In the genomic region with DNA sequence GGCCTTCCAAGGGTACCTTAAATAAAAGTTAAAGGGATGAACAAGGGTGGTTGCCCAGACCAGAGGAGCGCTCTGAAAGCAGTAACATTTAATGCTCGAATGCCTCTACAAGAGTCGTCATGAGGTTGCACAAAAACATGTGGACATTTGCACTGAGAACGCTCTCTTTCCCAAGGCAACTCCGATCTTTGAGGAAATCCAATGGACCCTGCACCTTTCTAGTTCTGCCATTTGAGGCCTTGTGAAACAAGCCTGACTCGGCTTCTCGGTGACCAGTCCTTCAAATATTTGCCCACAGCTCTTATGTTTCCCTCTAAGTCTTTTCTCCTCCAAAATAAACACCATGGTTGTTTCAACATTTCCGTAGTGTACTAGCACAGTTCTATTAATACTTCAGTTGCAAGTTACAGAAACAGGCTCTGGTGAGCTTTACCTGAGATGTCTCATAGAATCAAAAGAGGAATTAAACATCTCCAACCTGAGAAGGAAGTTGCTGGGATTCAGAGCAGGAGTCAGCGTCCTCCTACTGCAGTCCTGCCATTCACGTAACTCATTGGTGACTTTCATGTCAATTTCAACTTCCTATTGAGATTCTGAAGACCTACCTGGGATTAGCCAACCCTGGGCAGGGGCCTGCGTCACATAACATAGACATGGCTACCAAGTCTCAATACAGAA, we compare ENCODE assay signal across 9 cellular contexts.
A peak's percentile ranks its signal among the peaks of the same experiment; 100 is the strongest.
DNase-seq lines count a peak whose midpoint lies in the region; FAIRE-seq and TF ChIP-seq lines count a peak whose summit lies in the region.
"Had no signal": no experiment of that assay in that cellular context is flagged by ENCODE, and none has a peak within 500 bp of the region (broad histone marks: within the 10 kb centered on the region; RNA-seq: fewer than 3 reads in every experiment).

No MANE protein-coding gene starts in this region.

- no peak overlapping the region; the same call in 1 of the 2 replicates for H2BK5ac ChIP-seq in H1 (ENCODE audit: low read depth, low read length)

- H2BK12ac ChIP-seq in H1 (ENCODE audit: low read depth, low read length) = peak overlapping the region; percentile 21; the same call in 1 of the 2 replicates

- no peak overlapping the region for H3K4me2 ChIP-seq in H1 (ENCODE audit: insufficient read depth in 1 of 2, low read depth in 2 of 2, low read length in 2 of 2)

- H3K4ac ChIP-seq in H1 (replicated peaks; ENCODE audit: insufficient read length, low read depth, low read length) = no peak overlapping the region

- no peak for TF ChIP-seq EP300 in H1 (IDR thresholded peaks at IDR 0.05; ENCODE audit: borderline replicate concordance in 1 of 2, low read depth in 2 of 2, low read length in 2 of 2)

- TF ChIP-seq CTCF in BJ (IDR thresholded peaks at IDR 0.05; ENCODE audit: insufficient read depth, low read depth, low read length) (no peak), H1 (IDR thresholded peaks at IDR 0.05; ENCODE audit: control extremely low read depth in 1 of 3, insufficient read depth in 1 of 3, low read depth in 1 of 3, low read length in 3 of 3) (no peak)

- H2AFZ ChIP-seq in H1 (ENCODE audit: low read length) = peak overlapping the region; percentile 51; the same call in 1 of the 2 replicates

- H3K18ac ChIP-seq in H1 (ENCODE audit: extremely low read depth, low read length) = no peak overlapping the region

- H3K36me3 ChIP-seq in BJ (ENCODE audit: control insufficient read depth, insufficient read depth, low read length) (no peaks in the 10 kb centered on the region), H1 (ENCODE audit: control insufficient read depth in 2 of 4, insufficient read depth in 4 of 4, low read length in 3 of 4) (no peaks in the 10 kb centered on the region)

- H3K79me1 ChIP-seq in H1 (ENCODE audit: low read depth, low read length) = no peaks in the 10 kb centered on the region

- H2AK5ac ChIP-seq in H1 (ENCODE audit: low read depth, low read length) = no peak overlapping the region

- 92% methylated on average over 11 of the region's 11 CpGs; no CpG with 5 or more reads in 1 of the 2 experiments for WGBS in H1 (ENCODE audit: extremely low coverage in 1 of 2, insufficient coverage in 1 of 2, insufficient read length in 1 of 2, insufficient replicate concordance in 2 of 2, low coverage in 1 of 2, low lambda C conversion rate in 2 of 2, missing lambda C conversion rate in 1 of 2), 2 experiments

- no peaks in the 10 kb centered on the region for H4K20me1 ChIP-seq in H1 (replicated peaks in 1 of 2; ENCODE audit: control insufficient read depth in 1 of 2, insufficient read depth in 2 of 2, low read length in 2 of 2)

- no peak overlapping the region for H3K14ac ChIP-seq in H1 (ENCODE audit: insufficient read length)

- no peak for TF ChIP-seq POLR2A in H1 (IDR thresholded peaks at IDR 0.05; ENCODE audit: control extremely low read depth in 1 of 2, low read depth in 2 of 2, low read length in 2 of 2)

- H2BK20ac ChIP-seq in H1 (ENCODE audit: low read length) = no peak overlapping the region

- H2BK15ac ChIP-seq in H1 (ENCODE audit: low read length) = no peak overlapping the region

- TF ChIP-seq RAD21 in H1 (IDR thresholded peaks at IDR 0.05 in 1 of 2, conservative IDR thresholded peaks at IDR 0.05 in 1 of 2; ENCODE audit: low read depth in 2 of 2, low read length in 2 of 2) = no peak

- no peak overlapping the region for H4K8ac ChIP-seq in H1 (ENCODE audit: extremely low read depth, insufficient read depth, low read length)

- H3K9me3 ChIP-seq in H1 (ENCODE audit: insufficient read depth in 2 of 2, low read depth in 1 of 2, low read length in 1 of 2) = peaks cover 5% of the 10 kb centered on the region in 2 experiments; a peak in 3 of 4 replicates

- no peak overlapping the region for H2BK120ac ChIP-seq in H1 (replicated peaks; ENCODE audit: low read depth, low read length)

- H3K23me2 ChIP-seq in H1 (ENCODE audit: low read depth, low read length) = no peaks in the 10 kb centered on the region

- peaks cover 6 to 30% (median 16%) of the 10 kb centered on the region in 4 experiments; a peak in 6 of 7 replicates for H3K4me1 ChIP-seq in H1 (replicated peaks in 1 of 4; ENCODE audit: control insufficient read depth in 3 of 4, insufficient read depth in 4 of 4, low read length in 3 of 4)

- H4K91ac ChIP-seq in H1 (replicated peaks; ENCODE audit: insufficient read length, low read length) = no peak overlapping the region

- no peak for FAIRE-seq in H1 (lab: Jason Lieb, UNC)

- POLR2A ChIA-PET in BJ (lab: Charles Lee) = interaction anchor here (0.5 kb wide), 1 partner anchor 417 kb away, joined by 5 read pairs; no protein-coding TSS in a partner anchor
- POLR2A ChIA-PET in H1 (lab: Charles Lee; ENCODE audit: partially characterized antibody) = interaction anchor here (1.6 to 3.4 kb wide), 2 partner anchors 12 kb away, joined by 4 to 22 read pairs; no protein-coding TSS in a partner anchor

- CTCF ChIA-PET in BJ (lab: Yijun Ruan, JAX) = interaction anchor here (0.5 to 4.5 kb wide), 20 partner anchors 9 to 428 kb away, joined by 3 to 67 read pairs (median 6); a partner anchor contains a TSS
- CTCF ChIA-PET in H1 (lab: Charles Lee; ENCODE audit: partially characterized antibody) = interaction anchor here (0.6 to 5.0 kb wide), 17 partner anchors 8 to 419 kb away, joined by 3 to 44 read pairs (median 8); no protein-coding TSS in a partner anchor

- no peak overlapping the region for H3K23ac ChIP-seq in H1 (ENCODE audit: insufficient read length)

- no peak overlapping the region for H4K5ac ChIP-seq in H1 (ENCODE audit: insufficient read length, low read depth, low read length)

- H3K79me2 ChIP-seq in H1 (ENCODE audit: control insufficient read depth in 1 of 2, insufficient read depth in 2 of 2, low read length in 2 of 2) = no peaks in the 10 kb centered on the region

- H3K4me3 ChIP-seq in BJ (ENCODE audit: low read depth, low read length) (no peak overlapping the region), H1 (ENCODE audit: extremely low read depth in 1 of 4, insufficient read depth in 2 of 4, low read depth in 3 of 4, low read length in 4 of 4) (no peak overlapping the region)

- no peak overlapping the region for H3K9ac ChIP-seq in H1 (replicated peaks in 1 of 4; ENCODE audit: extremely low read depth in 1 of 4, low read depth in 3 of 4, low read length in 3 of 4)

- DNase-seq in BJ (ENCODE audit: low read depth) (peak; percentile 79), NCI-H226 (peak; percentile 14), H1 (ENCODE audit: low read depth in 1 of 2, low spot score in 2 of 2) (peak in 1 of 2 experiments; percentile 32), myocyte (ENCODE audit: low read depth) (peak; percentile 49), NCI-H82 treated with DMSO at 0.1 percent for 48 hours (lab: John Stamatoyannopoulos, UW; ENCODE audit: unreplicated experiment) (no peak), NCI-H524 (lab: John Stamatoyannopoulos, UW) (no peak), NCI-H1694 (lab: John Stamatoyannopoulos, UW) (no peak)
- no peak for DNase-seq in NK-92 treated with Interleukin-12 subunit alpha and Interleukin-12 subunit beta, amount 100 ng/mL, for 24 hours (lab: John Stamatoyannopoulos, UW)
- DNase-seq: activated CD4-positive, CD25-positive, alpha-beta regulatory T cell treated with anti-CD3 and anti-CD28 coated beads, Interleukin-2, amount 50 U/mL, for 72 hours had no signal

- no peak overlapping the region for H3K27ac ChIP-seq in H1 (ENCODE audit: low read depth, low read length)

- H3K27me3 ChIP-seq in BJ (ENCODE audit: control insufficient read depth, insufficient read depth, low read length) (no peaks in the 10 kb centered on the region), H1 (replicated peaks in 1 of 4; ENCODE audit: control insufficient read depth in 3 of 4, extremely low read depth in 1 of 4, insufficient read depth in 3 of 4, low read length in 3 of 4) (no peaks in the 10 kb centered on the region)

- no peak overlapping the region for H3K56ac ChIP-seq in H1 (replicated peaks; ENCODE audit: insufficient read length, low read depth, low read length)

TF ChIP-seq in H1, 55 proteins besides CTCF, POLR2A, EP300 and RAD21:
- TF ChIP-seq NRF1 (IDR thresholded peaks at IDR 0.05; ENCODE audit: low read depth, low read length) = no peak
- no peak for TF ChIP-seq RBBP5 (IDR thresholded peaks at IDR 0.05; ENCODE audit: borderline replicate concordance, low read depth, low read length)
- no peak for TF ChIP-seq CHD2 (IDR thresholded peaks at IDR 0.05; ENCODE audit: low read length)
- TF ChIP-seq SIN3A (conservative IDR thresholded peaks at IDR 0.05 in 1 of 2, IDR thresholded peaks at IDR 0.05 in 1 of 2; ENCODE audit: low read depth in 1 of 2, low read length in 2 of 2) = no peak
- TF ChIP-seq, protein P1, sequence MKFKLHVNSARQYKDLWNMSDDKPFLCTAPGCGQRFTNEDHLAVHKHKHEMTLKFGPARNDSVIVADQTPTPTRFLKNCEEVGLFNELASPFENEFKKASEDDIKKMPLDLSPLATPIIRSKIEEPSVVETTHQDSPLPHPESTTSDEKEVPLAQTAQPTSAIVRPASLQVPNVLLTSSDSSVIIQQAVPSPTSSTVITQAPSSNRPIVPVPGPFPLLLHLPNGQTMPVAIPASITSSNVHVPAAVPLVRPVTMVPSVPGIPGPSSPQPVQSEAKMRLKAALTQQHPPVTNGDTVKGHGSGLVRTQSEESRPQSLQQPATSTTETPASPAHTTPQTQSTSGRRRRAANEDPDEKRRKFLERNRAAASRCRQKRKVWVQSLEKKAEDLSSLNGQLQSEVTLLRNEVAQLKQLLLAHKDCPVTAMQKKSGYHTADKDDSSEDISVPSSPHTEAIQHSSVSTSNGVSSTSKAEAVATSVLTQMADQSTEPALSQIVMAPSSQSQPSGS (IDR thresholded peaks at IDR 0.05; ENCODE audit: low read length) = no peak
- no peak for TF ChIP-seq KDM5A (IDR thresholded peaks at IDR 0.05; ENCODE audit: low read length)
- TF ChIP-seq TAF1 (IDR thresholded peaks at IDR 0.05; ENCODE audit: low read depth, low read length) = no peak
- no peak for TF ChIP-seq KDM1A (IDR thresholded peaks at IDR 0.05; ENCODE audit: borderline replicate concordance, low read length)
- TF ChIP-seq, protein P2, sequence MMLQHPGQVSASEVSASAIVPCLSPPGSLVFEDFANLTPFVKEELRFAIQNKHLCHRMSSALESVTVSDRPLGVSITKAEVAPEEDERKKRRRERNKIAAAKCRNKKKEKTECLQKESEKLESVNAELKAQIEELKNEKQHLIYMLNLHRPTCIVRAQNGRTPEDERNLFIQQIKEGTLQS (IDR thresholded peaks at IDR 0.05; ENCODE audit: insufficient read depth, low read depth, low read length) = no peak
- TF ChIP-seq CBX5 (IDR thresholded peaks at IDR 0.05; ENCODE audit: low read depth, low read length) = no peak
- no peak for TF ChIP-seq HDAC2 (IDR thresholded peaks at IDR 0.05; ENCODE audit: borderline replicate concordance in 1 of 2, low read depth in 2 of 2, low read length in 2 of 2)
- TF ChIP-seq SP1 (IDR thresholded peaks at IDR 0.05; ENCODE audit: low read depth, low read length) = no peak

Comparison
In these comparisons a context has a peak if more than half of its experiments do, and no peak if none do; other contexts are left out.
1. DNase-seq: peak in BJ (single experiment), NCI-H226 (single experiment) and myocyte (single experiment); none in NCI-H82 treated with DMSO at 0.1 percent for 48 hours (single experiment), NCI-H524 (0 of 2), NK-92 treated with Interleukin-12 subunit alpha and Interleukin-12 subunit beta, amount 100 ng/mL, for 24 hours (single experiment) and NCI-H1694 (single experiment).